11 cellular contexts compared by ENCODE assay signal in genomic region chr18:21084511-21085078, GRCh38.
"Had no signal": no experiment of that assay in that cellular context is flagged by ENCODE, and none has a peak within 500 bp of the region (broad histone marks: within the 10 kb centered on the region; RNA-seq: fewer than 3 reads in every experiment).

No MANE protein-coding gene starts in this region.

- H3K4me3 Mint-ChIP-seq: activated naive CD8-positive, alpha-beta T cell treated with anti-CD3 and anti-CD28 coated beads, Interleukin-2, amount 10 ng/mL, durations not matched to agents 7 days and 5 days; neural progenitor cell had no signal

- H3K27ac Mint-ChIP-seq: activated naive CD8-positive, alpha-beta T cell treated with anti-CD3 and anti-CD28 coated beads, Interleukin-2, amount 10 ng/mL, durations not matched to agents 7 days and 5 days; neural progenitor cell; stimulated activated naive CD8-positive, alpha-beta T cell treated with anti-CD3 and anti-CD28 coated beads, Interleukin-15, amount 100 ng/mL, for 72 hours had no signal

- H3K36me3 ChIP-seq: gastrocnemius medialis, neural progenitor cell, ovary, upper lobe of right lung had no signal

- ATAC-seq: gastrocnemius medialis; stimulated activated naive CD8-positive, alpha-beta T cell treated with anti-CD3 and anti-CD28 coated beads, Interleukin-15, amount 100 ng/mL, for 72 hours; upper lobe of right lung had no signal

- H3K4me1 Mint-ChIP-seq: neural progenitor cell had no signal

- DNase-seq: activated CD4-positive, alpha-beta T cell treated with anti-CD3 and anti-CD28 coated beads for 48 hours; activated naive CD8-positive, alpha-beta T cell treated with anti-CD3 and anti-CD28 coated beads, Interleukin-2, amount 10 ng/mL, durations not matched to agents 7 days and 5 days; anterior cingulate cortex; gastrocnemius medialis; ovary; stimulated activated CD4-positive, alpha-beta T cell treated with anti-CD3 and anti-CD28 coated beads, Interleukin-2, amount 100 ng/mL, for 48 hours; stimulated activated naive CD8-positive, alpha-beta T cell treated with anti-CD3 and anti-CD28 coated beads, Interleukin-15, amount 100 ng/mL, for 72 hours; testis; upper lobe of right lung had no signal

- H3K9me3 ChIP-seq: gastrocnemius medialis, ovary, testis, upper lobe of right lung had no signal

- H3K4me3 ChIP-seq: gastrocnemius medialis, neural progenitor cell, ovary, testis, upper lobe of right lung had no signal

- H3K4me1 ChIP-seq: neural progenitor cell, testis had no signal

- H3K27ac ChIP-seq: gastrocnemius medialis, neural progenitor cell, ovary, testis, upper lobe of right lung, VCaP had no signal

- H3K27me3 ChIP-seq: gastrocnemius medialis, neural progenitor cell, ovary, testis, upper lobe of right lung had no signal

- H3K27me3 Mint-ChIP-seq: activated naive CD8-positive, alpha-beta T cell treated with anti-CD3 and anti-CD28 coated beads, Interleukin-2, amount 10 ng/mL, durations not matched to agents 7 days and 5 days; stimulated activated naive CD8-positive, alpha-beta T cell treated with anti-CD3 and anti-CD28 coated beads, Interleukin-15, amount 100 ng/mL, for 72 hours had no signal
